ENCODE assay signal across 1 cellular context in the genomic region with DNA sequence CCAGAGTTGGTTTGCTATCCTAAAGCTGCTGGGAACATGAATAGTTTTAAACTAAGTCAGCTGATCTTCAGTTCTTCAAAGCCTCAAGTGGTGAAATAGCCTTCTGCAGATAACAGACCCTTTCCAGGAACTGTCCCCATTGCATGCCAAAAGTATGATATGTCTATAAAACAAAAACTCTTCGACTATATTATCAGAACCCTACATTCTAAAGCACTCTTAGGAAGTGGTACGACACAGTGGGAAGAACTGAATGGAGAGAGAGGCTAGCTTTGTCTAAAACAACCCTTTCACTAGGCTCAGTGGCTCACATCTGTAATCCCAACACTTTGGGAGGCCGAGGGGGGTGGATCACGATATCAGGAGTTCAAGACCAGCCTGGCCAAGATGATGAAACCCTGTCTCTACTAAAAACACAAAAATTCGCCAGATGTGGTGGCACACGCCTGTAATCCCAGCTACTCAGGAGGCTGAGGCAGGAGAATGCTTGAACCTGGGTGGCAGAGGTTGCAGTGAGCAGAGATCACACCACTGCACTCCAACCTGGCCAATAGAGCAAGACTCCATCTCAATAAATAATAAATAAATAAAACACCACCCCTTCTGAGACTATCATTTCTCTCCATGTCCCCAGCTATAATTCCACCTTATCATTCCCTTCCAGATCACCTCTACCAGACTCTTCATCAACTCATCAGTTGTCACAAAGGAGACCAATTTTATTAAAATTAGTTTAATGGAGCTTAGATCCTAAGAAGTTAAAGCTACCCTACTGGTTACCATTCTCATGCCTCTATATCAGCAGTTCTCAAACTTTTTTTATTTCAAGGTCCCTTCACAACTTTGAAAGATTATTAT.
TF ChIP-seq lines count a peak whose summit lies in the region.

No MANE protein-coding gene starts in this region.

TF ChIP-seq in K562, 482 proteins besides CTCF, POLR2A, EP300 and RAD21 (continued from another document and continues in another):
- TF ChIP-seq, protein P1, sequence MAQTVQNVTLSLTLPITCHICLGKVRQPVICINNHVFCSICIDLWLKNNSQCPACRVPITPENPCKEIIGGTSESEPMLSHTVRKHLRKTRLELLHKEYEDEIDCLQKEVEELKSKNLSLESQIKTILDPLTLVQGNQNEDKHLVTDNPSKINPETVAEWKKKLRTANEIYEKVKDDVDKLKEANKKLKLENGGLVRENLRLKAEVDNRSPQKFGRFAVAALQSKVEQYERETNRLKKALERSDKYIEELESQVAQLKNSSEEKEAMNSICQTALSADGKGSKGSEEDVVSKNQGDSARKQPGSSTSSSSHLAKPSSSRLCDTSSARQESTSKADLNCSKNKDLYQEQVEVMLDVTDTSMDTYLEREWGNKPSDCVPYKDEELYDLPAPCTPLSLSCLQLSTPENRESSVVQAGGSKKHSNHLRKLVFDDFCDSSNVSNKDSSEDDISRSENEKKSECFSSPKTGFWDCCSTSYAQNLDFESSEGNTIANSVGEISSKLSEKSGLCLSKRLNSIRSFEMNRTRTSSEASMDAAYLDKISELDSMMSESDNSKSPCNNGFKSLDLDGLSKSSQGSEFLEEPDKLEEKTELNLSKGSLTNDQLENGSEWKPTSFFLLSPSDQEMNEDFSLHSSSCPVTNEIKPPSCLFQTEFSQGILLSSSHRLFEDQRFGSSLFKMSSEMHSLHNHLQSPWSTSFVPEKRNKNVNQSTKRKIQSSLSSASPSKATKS (CRISPR knock-in tag; IDR thresholded peaks at IDR 0.05) = no peak
- TF ChIP-seq TEAD4 (IDR thresholded peaks at IDR 0.05; ENCODE audit: low read length) (peak; percentile 62), TEAD4 (CRISPR knock-in tag; IDR thresholded peaks at IDR 0.05; ENCODE audit: borderline replicate concordance) (no peak), NCOA4 (IDR thresholded peaks at IDR 0.05; ENCODE audit: partially characterized antibody) (no peak), DACH1 (IDR thresholded peaks at IDR 0.05; ENCODE audit: partially characterized antibody) (peak; percentile 72), MBD2 (IDR thresholded peaks at IDR 0.05; ENCODE audit: borderline replicate concordance, low read depth) (no peak), HDAC3 (IDR thresholded peaks at IDR 0.05; ENCODE audit: borderline replicate concordance, partially characterized antibody) (peak; percentile 21), ELF1 (tag; IDR thresholded peaks at IDR 0.05) (0 out of 2 replicates have a peak, but pooled peaks have one; percentile 16), EHMT2 (IDR thresholded peaks at IDR 0.05) (peak; percentile 77; the same call in 1 of the 2 replicates), HDAC1 (IDR thresholded peaks at IDR 0.05) (peak; percentile 33 to 54; a peak in 1 of 4 replicates), MTA2 (IDR thresholded peaks at IDR 0.05; ENCODE audit: low read depth) (0 out of 2 replicates have a peak, but pooled peaks have one; percentile 8), ADNP (tag; IDR thresholded peaks at IDR 0.05) (peak; percentile 90), SREBF1 (IDR thresholded peaks at IDR 0.05; ENCODE audit: borderline replicate concordance, low read depth, low read length) (no peak), HDGF (IDR thresholded peaks at IDR 0.05) (peak; percentile 51; the same call in 1 of the 2 replicates), MYBL2 (IDR thresholded peaks at IDR 0.05; ENCODE audit: low read depth) (peak; percentile 50; the same call in 1 of the 2 replicates), MYBL2 (CRISPR knock-in tag; IDR thresholded peaks at IDR 0.05; ENCODE audit: borderline replicate concordance) (no peak), ZNF695 (CRISPR knock-in tag; IDR thresholded peaks at IDR 0.05) (no peak), RAD51 (IDR thresholded peaks at IDR 0.05; ENCODE audit: borderline replicate concordance, low read depth) (peak; percentile 58; the same call in 1 of the 2 replicates), FOXP1 (CRISPR knock-in tag; IDR thresholded peaks at IDR 0.05) (no peak), TRIM24 (IDR thresholded peaks at IDR 0.05) (peak; percentile 10 to 73; a peak in 3 of 4 replicates), MEIS2 (IDR thresholded peaks at IDR 0.05; ENCODE audit: partially characterized antibody) (peak; percentile 80), ATF7 (IDR thresholded peaks at IDR 0.05) (peak; percentile 44; the same call in 1 of the 2 replicates), MCM7 (IDR thresholded peaks at IDR 0.05) (no peak; a peak in 1 of 4 replicates), ARID1B (IDR thresholded peaks at IDR 0.05) (peak; percentile 87), TCF3 (CRISPR knock-in tag; IDR thresholded peaks at IDR 0.05) (peak; percentile 60), GABPB1 (CRISPR knock-in tag; IDR thresholded peaks at IDR 0.05) (no peak), SMARCA5 (IDR thresholded peaks at IDR 0.05) (peak; percentile 91; the same call in 1 of the 2 replicates), BCOR (IDR thresholded peaks at IDR 0.05) (peak; percentile 96), TOE1 (IDR thresholded peaks at IDR 0.05; ENCODE audit: borderline replicate concordance) (peak; percentile 62), TOE1 (CRISPR knock-in tag; IDR thresholded peaks at IDR 0.05; ENCODE audit: borderline replicate concordance, low read depth) (no peak), PHF20 (IDR thresholded peaks at IDR 0.05; ENCODE audit: partially characterized antibody) (peak; percentile 62), ZNF77 (CRISPR knock-in tag; IDR thresholded peaks at IDR 0.05) (no peak)
- TF ChIP-seq, protein P2, sequence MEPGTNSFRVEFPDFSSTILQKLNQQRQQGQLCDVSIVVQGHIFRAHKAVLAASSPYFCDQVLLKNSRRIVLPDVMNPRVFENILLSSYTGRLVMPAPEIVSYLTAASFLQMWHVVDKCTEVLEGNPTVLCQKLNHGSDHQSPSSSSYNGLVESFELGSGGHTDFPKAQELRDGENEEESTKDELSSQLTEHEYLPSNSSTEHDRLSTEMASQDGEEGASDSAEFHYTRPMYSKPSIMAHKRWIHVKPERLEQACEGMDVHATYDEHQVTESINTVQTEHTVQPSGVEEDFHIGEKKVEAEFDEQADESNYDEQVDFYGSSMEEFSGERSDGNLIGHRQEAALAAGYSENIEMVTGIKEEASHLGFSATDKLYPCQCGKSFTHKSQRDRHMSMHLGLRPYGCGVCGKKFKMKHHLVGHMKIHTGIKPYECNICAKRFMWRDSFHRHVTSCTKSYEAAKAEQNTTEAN (CRISPR knock-in tag; IDR thresholded peaks at IDR 0.05) = no peak
- TF ChIP-seq, protein P3, sequence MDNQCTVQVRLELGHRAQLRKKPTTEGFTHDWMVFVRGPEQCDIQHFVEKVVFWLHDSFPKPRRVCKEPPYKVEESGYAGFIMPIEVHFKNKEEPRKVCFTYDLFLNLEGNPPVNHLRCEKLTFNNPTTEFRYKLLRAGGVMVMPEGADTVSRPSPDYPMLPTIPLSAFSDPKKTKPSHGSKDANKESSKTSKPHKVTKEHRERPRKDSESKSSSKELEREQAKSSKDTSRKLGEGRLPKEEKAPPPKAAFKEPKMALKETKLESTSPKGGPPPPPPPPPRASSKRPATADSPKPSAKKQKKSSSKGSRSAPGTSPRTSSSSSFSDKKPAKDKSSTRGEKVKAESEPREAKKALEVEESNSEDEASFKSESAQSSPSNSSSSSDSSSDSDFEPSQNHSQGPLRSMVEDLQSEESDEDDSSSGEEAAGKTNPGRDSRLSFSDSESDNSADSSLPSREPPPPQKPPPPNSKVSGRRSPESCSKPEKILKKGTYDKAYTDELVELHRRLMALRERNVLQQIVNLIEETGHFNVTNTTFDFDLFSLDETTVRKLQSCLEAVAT (IDR thresholded peaks at IDR 0.05) = no peak
- TF ChIP-seq, protein P4, sequence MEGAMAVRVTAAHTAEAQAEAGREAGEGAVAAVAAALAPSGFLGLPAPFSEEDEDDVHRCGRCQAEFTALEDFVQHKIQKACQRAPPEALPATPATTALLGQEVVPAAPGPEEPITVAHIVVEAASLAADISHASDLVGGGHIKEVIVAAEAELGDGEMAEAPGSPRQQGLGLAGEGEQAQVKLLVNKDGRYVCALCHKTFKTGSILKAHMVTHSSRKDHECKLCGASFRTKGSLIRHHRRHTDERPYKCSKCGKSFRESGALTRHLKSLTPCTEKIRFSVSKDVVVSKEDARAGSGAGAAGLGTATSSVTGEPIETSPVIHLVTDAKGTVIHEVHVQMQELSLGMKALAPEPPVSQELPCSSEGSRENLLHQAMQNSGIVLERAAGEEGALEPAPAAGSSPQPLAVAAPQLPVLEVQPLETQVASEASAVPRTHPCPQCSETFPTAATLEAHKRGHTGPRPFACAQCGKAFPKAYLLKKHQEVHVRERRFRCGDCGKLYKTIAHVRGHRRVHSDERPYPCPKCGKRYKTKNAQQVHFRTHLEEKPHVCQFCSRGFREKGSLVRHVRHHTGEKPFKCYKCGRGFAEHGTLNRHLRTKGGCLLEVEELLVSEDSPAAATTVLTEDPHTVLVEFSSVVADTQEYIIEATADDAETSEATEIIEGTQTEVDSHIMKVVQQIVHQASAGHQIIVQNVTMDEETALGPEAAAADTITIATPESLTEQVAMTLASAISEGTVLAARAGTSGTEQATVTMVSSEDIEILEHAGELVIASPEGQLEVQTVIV (CRISPR knock-in tag; IDR thresholded peaks at IDR 0.05; ENCODE audit: borderline replicate concordance) = no peak
- TF ChIP-seq, protein P5, sequence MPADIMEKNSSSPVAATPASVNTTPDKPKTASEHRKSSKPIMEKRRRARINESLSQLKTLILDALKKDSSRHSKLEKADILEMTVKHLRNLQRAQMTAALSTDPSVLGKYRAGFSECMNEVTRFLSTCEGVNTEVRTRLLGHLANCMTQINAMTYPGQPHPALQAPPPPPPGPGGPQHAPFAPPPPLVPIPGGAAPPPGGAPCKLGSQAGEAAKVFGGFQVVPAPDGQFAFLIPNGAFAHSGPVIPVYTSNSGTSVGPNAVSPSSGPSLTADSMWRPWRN (IDR thresholded peaks at IDR 0.05; ENCODE audit: low read depth) = 0 out of 2 replicates have a peak, but pooled peaks have one; percentile 19
- TF ChIP-seq, protein P6, sequence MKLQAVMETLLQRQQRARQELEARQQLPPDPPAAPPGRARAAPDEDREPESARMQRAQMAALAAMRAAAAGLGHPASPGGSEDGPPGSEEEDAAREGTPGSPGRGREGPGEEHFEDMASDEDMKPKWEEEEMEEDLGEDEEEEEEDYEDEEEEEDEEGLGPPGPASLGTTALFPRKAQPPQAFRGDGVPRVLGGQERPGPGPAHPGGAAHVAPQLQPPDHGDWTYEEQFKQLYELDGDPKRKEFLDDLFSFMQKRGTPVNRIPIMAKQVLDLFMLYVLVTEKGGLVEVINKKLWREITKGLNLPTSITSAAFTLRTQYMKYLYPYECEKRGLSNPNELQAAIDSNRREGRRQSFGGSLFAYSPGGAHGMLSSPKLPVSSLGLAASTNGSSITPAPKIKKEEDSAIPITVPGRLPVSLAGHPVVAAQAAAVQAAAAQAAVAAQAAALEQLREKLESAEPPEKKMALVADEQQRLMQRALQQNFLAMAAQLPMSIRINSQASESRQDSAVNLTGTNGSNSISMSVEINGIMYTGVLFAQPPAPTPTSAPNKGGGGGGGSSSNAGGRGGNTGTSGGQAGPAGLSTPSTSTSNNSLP (IDR thresholded peaks at IDR 0.05; ENCODE audit: borderline replicate concordance, low read depth, low read length) = peak; percentile 39; the same call in 1 of the 2 replicates
- TF ChIP-seq, protein P7, sequence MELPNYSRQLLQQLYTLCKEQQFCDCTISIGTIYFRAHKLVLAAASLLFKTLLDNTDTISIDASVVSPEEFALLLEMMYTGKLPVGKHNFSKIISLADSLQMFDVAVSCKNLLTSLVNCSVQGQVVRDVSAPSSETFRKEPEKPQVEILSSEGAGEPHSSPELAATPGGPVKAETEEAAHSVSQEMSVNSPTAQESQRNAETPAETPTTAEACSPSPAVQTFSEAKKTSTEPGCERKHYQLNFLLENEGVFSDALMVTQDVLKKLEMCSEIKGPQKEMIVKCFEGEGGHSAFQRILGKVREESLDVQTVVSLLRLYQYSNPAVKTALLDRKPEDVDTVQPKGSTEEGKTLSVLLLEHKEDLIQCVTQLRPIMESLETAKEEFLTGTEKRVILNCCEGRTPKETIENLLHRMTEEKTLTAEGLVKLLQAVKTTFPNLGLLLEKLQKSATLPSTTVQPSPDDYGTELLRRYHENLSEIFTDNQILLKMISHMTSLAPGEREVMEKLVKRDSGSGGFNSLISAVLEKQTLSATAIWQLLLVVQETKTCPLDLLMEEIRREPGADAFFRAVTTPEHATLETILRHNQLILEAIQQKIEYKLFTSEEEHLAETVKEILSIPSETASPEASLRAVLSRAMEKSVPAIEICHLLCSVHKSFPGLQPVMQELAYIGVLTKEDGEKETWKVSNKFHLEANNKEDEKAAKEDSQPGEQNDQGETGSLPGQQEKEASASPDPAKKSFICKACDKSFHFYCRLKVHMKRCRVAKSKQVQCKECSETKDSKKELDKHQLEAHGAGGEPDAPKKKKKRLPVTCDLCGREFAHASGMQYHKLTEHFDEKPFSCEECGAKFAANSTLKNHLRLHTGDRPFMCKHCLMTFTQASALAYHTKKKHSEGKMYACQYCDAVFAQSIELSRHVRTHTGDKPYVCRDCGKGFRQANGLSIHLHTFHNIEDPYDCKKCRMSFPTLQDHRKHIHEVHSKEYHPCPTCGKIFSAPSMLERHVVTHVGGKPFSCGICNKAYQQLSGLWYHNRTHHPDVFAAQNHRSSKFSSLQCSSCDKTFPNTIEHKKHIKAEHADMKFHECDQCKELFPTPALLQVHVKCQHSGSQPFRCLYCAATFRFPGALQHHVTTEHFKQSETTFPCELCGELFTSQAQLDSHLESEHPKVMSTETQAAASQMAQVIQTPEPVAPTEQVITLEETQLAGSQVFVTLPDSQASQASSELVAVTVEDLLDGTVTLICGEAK (IDR thresholded peaks at IDR 0.05) = peak; percentile 20; the same call in 1 of the 2 replicates
- TF ChIP-seq, protein P7 (CRISPR knock-in tag; IDR thresholded peaks at IDR 0.05) = no peak
- TF ChIP-seq, protein P8, sequence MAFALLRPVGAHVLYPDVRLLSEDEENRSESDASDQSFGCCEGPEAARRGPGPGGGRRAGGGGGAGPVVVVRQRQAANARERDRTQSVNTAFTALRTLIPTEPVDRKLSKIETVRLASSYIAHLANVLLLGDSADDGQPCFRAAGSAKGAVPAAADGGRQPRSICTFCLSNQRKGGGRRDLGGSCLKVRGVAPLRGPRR (CRISPR knock-in tag; IDR thresholded peaks at IDR 0.05) = no peak
